In the genomic region with DNA sequence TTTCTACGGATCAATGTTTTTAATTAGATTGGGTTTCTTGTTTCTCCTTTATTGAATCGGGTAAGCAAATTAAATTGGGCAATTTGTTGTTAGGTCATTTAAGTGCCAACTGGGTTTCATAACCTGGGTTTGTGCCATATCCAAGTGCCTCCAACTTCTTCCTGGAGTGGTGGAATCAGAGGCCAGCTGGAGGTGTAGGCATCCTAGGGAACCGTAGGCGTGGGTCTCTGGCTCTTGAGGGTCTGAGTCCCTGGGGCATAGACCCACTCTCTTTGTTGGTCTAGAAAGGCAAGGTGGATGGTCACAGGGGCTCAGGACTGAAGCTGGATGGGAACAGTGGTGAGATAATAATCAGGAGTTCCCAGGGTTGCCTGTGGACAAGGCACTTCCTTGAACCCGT, we compare ENCODE assay signal across 1 cellular context.
TF ChIP-seq lines count a peak whose summit lies in the region.

No MANE protein-coding gene starts in this region.

TF ChIP-seq in GM23338, 12 proteins besides CTCF, POLR2A, EP300 and RAD21 (continued from another document):
- no peak for TF ChIP-seq CREB1 (CRISPR knock-in tag; IDR thresholded peaks at IDR 0.05; ENCODE audit: low read depth)
- TF ChIP-seq STAT1 (IDR thresholded peaks at IDR 0.05; ENCODE audit: unreplicated experiment), result no peak
- TF ChIP-seq NANOG (IDR thresholded peaks at IDR 0.05; ENCODE audit: borderline replicate concordance), result no peak
- TF ChIP-seq POLR2AphosphoS5 (IDR thresholded peaks at IDR 0.05; ENCODE audit: low read depth), result no peak
- no peak for TF ChIP-seq EZH2phosphoT487 (IDR thresholded peaks at IDR 0.05; ENCODE audit: unreplicated experiment)
- TF ChIP-seq, protein P1, sequence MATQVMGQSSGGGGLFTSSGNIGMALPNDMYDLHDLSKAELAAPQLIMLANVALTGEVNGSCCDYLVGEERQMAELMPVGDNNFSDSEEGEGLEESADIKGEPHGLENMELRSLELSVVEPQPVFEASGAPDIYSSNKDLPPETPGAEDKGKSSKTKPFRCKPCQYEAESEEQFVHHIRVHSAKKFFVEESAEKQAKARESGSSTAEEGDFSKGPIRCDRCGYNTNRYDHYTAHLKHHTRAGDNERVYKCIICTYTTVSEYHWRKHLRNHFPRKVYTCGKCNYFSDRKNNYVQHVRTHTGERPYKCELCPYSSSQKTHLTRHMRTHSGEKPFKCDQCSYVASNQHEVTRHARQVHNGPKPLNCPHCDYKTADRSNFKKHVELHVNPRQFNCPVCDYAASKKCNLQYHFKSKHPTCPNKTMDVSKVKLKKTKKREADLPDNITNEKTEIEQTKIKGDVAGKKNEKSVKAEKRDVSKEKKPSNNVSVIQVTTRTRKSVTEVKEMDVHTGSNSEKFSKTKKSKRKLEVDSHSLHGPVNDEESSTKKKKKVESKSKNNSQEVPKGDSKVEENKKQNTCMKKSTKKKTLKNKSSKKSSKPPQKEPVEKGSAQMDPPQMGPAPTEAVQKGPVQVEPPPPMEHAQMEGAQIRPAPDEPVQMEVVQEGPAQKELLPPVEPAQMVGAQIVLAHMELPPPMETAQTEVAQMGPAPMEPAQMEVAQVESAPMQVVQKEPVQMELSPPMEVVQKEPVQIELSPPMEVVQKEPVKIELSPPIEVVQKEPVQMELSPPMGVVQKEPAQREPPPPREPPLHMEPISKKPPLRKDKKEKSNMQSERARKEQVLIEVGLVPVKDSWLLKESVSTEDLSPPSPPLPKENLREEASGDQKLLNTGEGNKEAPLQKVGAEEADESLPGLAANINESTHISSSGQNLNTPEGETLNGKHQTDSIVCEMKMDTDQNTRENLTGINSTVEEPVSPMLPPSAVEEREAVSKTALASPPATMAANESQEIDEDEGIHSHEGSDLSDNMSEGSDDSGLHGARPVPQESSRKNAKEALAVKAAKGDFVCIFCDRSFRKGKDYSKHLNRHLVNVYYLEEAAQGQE (IDR thresholded peaks at IDR 0.05; ENCODE audit: unreplicated experiment), result no peak
- TF ChIP-seq ZNF114 (CRISPR knock-in tag; IDR thresholded peaks at IDR 0.05), result no peak
- no peak for TF ChIP-seq ZNF331 (CRISPR knock-in tag; IDR thresholded peaks at IDR 0.05; ENCODE audit: low read depth)
- TF ChIP-seq, protein P2, sequence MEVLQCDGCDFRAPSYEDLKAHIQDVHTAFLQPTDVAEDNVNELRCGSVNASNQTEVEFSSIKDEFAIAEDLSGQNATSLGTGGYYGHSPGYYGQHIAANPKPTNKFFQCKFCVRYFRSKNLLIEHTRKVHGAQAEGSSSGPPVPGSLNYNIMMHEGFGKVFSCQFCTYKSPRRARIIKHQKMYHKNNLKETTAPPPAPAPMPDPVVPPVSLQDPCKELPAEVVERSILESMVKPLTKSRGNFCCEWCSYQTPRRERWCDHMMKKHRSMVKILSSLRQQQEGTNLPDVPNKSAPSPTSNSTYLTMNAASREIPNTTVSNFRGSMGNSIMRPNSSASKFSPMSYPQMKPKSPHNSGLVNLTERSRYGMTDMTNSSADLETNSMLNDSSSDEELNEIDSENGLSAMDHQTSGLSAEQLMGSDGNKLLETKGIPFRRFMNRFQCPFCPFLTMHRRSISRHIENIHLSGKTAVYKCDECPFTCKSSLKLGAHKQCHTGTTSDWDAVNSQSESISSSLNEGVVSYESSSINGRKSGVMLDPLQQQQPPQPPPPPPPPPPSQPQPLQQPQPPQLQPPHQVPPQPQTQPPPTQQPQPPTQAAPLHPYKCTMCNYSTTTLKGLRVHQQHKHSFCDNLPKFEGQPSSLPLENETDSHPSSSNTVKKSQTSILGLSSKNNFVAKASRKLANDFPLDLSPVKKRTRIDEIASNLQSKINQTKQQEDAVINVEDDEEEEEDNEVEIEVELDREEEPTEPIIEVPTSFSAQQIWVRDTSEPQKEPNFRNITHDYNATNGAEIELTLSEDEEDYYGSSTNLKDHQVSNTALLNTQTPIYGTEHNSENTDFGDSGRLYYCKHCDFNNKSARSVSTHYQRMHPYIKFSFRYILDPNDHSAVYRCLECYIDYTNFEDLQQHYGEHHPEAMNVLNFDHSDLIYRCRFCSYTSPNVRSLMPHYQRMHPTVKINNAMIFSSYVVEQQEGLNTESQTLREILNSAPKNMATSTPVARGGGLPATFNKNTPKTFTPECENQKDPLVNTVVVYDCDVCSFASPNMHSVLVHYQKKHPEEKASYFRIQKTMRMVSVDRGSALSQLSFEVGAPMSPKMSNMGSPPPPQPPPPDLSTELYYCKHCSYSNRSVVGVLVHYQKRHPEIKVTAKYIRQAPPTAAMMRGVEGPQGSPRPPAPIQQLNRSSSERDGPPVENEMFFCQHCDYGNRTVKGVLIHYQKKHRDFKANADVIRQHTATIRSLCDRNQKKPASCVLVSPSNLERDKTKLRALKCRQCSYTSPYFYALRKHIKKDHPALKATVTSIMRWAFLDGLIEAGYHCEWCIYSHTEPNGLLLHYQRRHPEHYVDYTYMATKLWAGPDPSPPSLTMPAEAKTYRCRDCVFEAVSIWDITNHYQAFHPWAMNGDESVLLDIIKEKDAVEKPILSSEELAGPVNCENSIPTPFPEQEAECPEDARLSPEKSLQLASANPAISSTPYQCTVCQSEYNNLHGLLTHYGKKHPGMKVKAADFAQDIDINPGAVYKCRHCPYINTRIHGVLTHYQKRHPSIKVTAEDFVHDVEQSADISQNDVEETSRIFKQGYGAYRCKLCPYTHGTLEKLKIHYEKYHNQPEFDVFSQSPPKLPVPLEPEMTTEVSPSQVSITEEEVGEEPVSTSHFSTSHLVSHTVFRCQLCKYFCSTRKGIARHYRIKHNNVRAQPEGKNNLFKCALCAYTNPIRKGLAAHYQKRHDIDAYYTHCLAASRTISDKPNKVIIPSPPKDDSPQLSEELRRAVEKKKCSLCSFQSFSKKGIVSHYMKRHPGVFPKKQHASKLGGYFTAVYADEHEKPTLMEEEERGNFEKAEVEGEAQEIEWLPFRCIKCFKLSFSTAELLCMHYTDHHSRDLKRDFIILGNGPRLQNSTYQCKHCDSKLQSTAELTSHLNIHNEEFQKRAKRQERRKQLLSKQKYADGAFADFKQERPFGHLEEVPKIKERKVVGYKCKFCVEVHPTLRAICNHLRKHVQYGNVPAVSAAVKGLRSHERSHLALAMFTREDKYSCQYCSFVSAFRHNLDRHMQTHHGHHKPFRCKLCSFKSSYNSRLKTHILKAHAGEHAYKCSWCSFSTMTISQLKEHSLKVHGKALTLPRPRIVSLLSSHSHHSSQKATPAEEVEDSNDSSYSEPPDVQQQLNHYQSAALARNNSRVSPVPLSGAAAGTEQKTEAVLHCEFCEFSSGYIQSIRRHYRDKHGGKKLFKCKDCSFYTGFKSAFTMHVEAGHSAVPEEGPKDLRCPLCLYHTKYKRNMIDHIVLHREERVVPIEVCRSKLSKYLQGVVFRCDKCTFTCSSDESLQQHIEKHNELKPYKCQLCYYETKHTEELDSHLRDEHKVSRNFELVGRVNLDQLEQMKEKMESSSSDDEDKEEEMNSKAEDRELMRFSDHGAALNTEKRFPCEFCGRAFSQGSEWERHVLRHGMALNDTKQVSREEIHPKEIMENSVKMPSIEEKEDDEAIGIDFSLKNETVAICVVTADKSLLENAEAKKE (CRISPR knock-in tag; IDR thresholded peaks at IDR 0.05), result no peak
- no peak for TF ChIP-seq JUNB (IDR thresholded peaks at IDR 0.05; ENCODE audit: unreplicated experiment)
- TF ChIP-seq, protein P3, sequence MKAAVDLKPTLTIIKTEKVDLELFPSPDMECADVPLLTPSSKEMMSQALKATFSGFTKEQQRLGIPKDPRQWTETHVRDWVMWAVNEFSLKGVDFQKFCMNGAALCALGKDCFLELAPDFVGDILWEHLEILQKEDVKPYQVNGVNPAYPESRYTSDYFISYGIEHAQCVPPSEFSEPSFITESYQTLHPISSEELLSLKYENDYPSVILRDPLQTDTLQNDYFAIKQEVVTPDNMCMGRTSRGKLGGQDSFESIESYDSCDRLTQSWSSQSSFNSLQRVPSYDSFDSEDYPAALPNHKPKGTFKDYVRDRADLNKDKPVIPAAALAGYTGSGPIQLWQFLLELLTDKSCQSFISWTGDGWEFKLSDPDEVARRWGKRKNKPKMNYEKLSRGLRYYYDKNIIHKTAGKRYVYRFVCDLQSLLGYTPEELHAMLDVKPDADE (IDR thresholded peaks at IDR 0.05), result no peak
